Comparison of ENCODE assay signal across 25 cellular contexts in the genomic region with DNA sequence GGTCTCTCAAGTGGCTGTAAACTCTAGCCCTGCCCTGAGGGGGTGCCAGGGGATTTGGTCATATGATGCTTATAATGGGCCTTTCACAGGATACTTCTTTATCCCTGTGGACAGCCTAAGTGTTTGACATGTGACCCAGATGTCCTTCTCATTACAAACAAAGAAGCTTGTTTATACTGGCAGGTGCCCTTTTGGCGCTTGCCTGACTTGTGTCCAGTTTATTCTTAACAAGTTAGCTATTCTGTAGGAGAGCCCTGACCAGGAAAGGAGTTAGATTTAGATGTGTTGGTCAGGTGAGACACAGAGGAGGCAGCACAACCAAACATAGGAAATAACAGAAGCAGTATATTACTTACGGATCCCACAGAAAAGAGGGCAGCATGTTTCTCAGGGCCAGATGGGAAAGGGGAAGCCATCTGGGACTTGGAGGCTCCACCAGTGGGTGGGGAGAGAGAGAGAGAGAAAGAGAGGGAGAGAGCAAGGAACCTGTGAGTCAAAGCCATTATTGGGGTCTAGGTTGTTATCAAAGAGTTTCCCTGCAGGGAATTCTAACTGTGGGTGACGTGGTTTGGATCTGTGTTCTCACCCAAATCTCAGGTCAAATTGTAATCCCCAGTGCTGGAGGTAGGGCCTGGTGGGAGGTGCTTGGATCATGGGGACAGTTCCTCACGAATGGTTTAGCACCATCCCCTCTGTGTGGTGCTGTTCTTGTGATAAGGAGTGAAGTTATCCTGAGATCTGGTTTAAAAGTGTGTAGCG. TPM values are rescaled to one million over a fixed set of nuclear protein-coding genes. Genes with fewer than 3 reads are reported as not detected.
DNase-seq lines count a peak whose midpoint lies in the region; ATAC-seq and TF ChIP-seq lines count a peak whose summit lies in the region.
"Had no signal": no experiment of that assay in that cellular context is flagged by ENCODE, and none has a peak within 500 bp of the region (broad histone marks: within the 10 kb centered on the region; RNA-seq: fewer than 3 reads in every experiment).

No MANE protein-coding gene starts in this region.

- no peak for ATAC-seq in GM18870 (IDR thresholded peaks at IDR 0.05; ENCODE audit: unreplicated experiment)
- ATAC-seq: activated naive CD4-positive, alpha-beta T cell treated with anti-CD3 and anti-CD28 coated beads, Interleukin-2, amount 50 U/mL, for 72 hours; GM12878 had no signal

- H3K4me3 Mint-ChIP-seq in nephron progenitor cell, result no peak overlapping the region
- H3K4me3 Mint-ChIP-seq: central memory CD8-positive, alpha-beta T cell; neural progenitor cell; T-helper 1 cell treated with Interleukin-12 subunit alpha and Interleukin-12 subunit beta and Interleukin-4 antibody, amounts not matched to agents 30 μg/mL and 1 μg/mL, for 36 hours had no signal

- H3K27ac ChIP-seq in VCaP, result peak overlapping the region; percentile 32
- H3K27ac ChIP-seq: HL-60, lower lobe of right lung, neural progenitor cell, prostate gland, SJSA1, WERI-Rb-1 had no signal

- DNase-seq in CMK (ENCODE audit: low read depth) (peak; percentile 56), Daoy (ENCODE audit: low read depth) (peak; percentile 2), nephron progenitor cell (no peak), GF-D8 (lab: John Stamatoyannopoulos, UW) (no peak)
- DNase-seq in activated CD4-positive, alpha-beta T cell treated with anti-CD3 and anti-CD28 coated beads for 1 hour, result no peak
- DNase-seq: activated CD4-positive, alpha-beta T cell treated with anti-CD3 and anti-CD28 coated beads, Interleukin-2, amount 50 U/mL, for 1 hour; anterior cingulate cortex; DND-41; kidney; lower lobe of right lung; NCI-H1105; NCI-H2081; NCI-H526 treated with DMSO at 0.1 percent for 48 hours; stimulated activated CD8-positive, alpha-beta memory T cell treated with anti-CD3 and anti-CD28 coated beads, Interleukin-4, amount 100 ng/mL, for 48 hours; WERI-Rb-1 had no signal

- peak overlapping the region; percentile 95 for H3K27ac Mint-ChIP-seq in nephron progenitor cell
- H3K27ac Mint-ChIP-seq: activated naive CD4-positive, alpha-beta T cell treated with anti-CD3 and anti-CD28 coated beads, Interleukin-2, amount 50 U/mL, for 72 hours; neural progenitor cell; T-helper 1 cell treated with Interleukin-12 subunit alpha and Interleukin-12 subunit beta and Interleukin-4 antibody, amounts not matched to agents 30 μg/mL and 1 μg/mL, for 36 hours had no signal

- H3K36me3 Mint-ChIP-seq in nephron progenitor cell (ENCODE audit: low read depth), result no peaks in the 10 kb centered on the region
- H3K36me3 Mint-ChIP-seq: neural progenitor cell had no signal

- no peaks in the 10 kb centered on the region for H3K4me1 Mint-ChIP-seq in nephron progenitor cell
- H3K4me1 Mint-ChIP-seq: neural progenitor cell had no signal

- no peaks in the 10 kb centered on the region for H3K9me3 Mint-ChIP-seq in nephron progenitor cell
- H3K9me3 Mint-ChIP-seq: central memory CD8-positive, alpha-beta T cell; T-helper 1 cell treated with Interleukin-12 subunit alpha and Interleukin-12 subunit beta and Interleukin-4 antibody, amounts not matched to agents 30 μg/mL and 1 μg/mL, for 36 hours had no signal

- H3K27me3 Mint-ChIP-seq in nephron progenitor cell (ENCODE audit: low read depth, poor library complexity), result peaks cover 3% of the 10 kb centered on the region
- H3K27me3 Mint-ChIP-seq: central memory CD8-positive, alpha-beta T cell had no signal

- TF ChIP-seq CTCF in VCaP (conservative IDR thresholded peaks at IDR 0.05) (no peak), nephron progenitor cell (IDR thresholded peaks at IDR 0.05) (no peak)

RNA-seq across cellular contexts. Expression of a gene that starts 52.1 kb away (rescaled TPM):
- total RNA-seq in Daoy (2014; rRNA removed; shearing (Covaris generic)), result 40.1 and 40.8 TPM in 2 replicates

Comparison
In these comparisons a context has a peak if more than half of its experiments do, and no peak if none do; other contexts are left out.
1. DNase-seq: peak in CMK (single experiment) and Daoy (single experiment); none in nephron progenitor cell (single experiment), GF-D8 (single experiment) and activated CD4-positive, alpha-beta T cell treated with anti-CD3 and anti-CD28 coated beads for 1 hour (single experiment).